ENCODE assay signal across 7 cellular contexts in the genomic region with DNA sequence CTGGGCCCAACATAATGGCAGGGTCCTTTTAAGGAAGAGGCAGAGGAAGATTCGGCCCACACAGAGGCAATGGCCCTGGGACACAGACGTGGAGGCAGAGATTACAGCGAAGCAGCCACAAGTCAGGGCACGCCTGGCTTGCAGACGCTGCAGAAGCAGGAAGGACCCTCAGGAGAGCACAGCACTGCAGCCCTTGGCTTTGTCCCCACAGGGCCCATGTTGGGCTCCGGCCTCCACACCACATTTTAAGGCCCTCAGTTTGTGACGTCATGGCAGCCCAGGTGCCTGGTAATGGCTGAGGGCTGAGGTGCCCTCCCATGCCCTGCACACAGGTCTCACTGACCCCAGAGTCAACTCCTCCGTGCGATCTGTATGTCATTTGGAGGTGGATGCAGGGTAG.
DNase-seq lines count a peak whose midpoint lies in the region; ATAC-seq, FAIRE-seq and TF ChIP-seq lines count a peak whose summit lies in the region.
"Not testable (repeated sequence)": the region's sequence is repeated elsewhere in the genome, so short reads cannot be mapped to it uniquely, and the experiment has no call there.

No MANE protein-coding gene starts in this region.

- not testable (repeated sequence) for H3K4me1 ChIP-seq in kidney (ENCODE audit: control insufficient read depth in 1 of 2, insufficient read depth in 1 of 2, low read depth in 1 of 2, low read length in 2 of 2); sigmoid colon

- H3K27ac Mint-ChIP-seq in CD4-positive, alpha-beta T cell = peak overlapping the region; percentile 97
- H3K27ac Mint-ChIP-seq in activated naive CD4-positive, alpha-beta T cell treated with anti-CD3 and anti-CD28 coated beads, Interleukin-2, amount 10 ng/mL, durations not matched to agents 7 days and 5 days = peak overlapping the region; percentile 64
- peak overlapping the region; percentile 65 for H3K27ac Mint-ChIP-seq in central memory CD8-positive, alpha-beta T cell (ENCODE audit: low read depth)
- H3K27ac Mint-ChIP-seq in naive thymus-derived CD8-positive, alpha-beta T cell = peak overlapping the region; percentile 68 to 100 (median 100)

- not testable (repeated sequence) for H3K27ac ChIP-seq in CD4-positive, alpha-beta T cell (ENCODE audit: low read depth, low read length); kidney (ENCODE audit: low read depth in 2 of 2, low read length in 2 of 2); sigmoid colon
- H3K27ac ChIP-seq in WERI-Rb-1 = peak overlapping the region; percentile 46

- CTCF ChIA-PET in CD4-positive, alpha-beta T cell (lab: Charles Lee); activated naive CD4-positive, alpha-beta T cell treated with anti-CD3 and anti-CD28 coated beads, Interleukin-2, amount 10 ng/mL, durations not matched to agents 7 days and 5 days (lab: Charles Lee): not testable (repeated sequence)

- H3K27me3 Mint-ChIP-seq in CD4-positive, alpha-beta T cell; activated naive CD4-positive, alpha-beta T cell treated with anti-CD3 and anti-CD28 coated beads, Interleukin-2, amount 10 ng/mL, durations not matched to agents 7 days and 5 days; central memory CD8-positive, alpha-beta T cell; naive thymus-derived CD8-positive, alpha-beta T cell: not testable (repeated sequence)

- 90 to 97% methylated on average over 9 of the region's 9 CpGs for WGBS in sigmoid colon, 2 donors

- DNase-seq in CD4-positive, alpha-beta T cell; activated naive CD4-positive, alpha-beta T cell treated with anti-CD3 and anti-CD28 coated beads, Interleukin-2, amount 10 ng/mL, durations not matched to agents 7 days and 5 days; central memory CD8-positive, alpha-beta T cell (ENCODE audit: low spot score in 2 of 2); naive thymus-derived CD8-positive, alpha-beta T cell: not testable (repeated sequence)
- DNase-seq in WERI-Rb-1 (peak; percentile 42), kidney (peak; percentile 18), sigmoid colon (peak; percentile 41)

- not testable (repeated sequence) for TF ChIP-seq POLR2A in sigmoid colon (IDR thresholded peaks at IDR 0.05)

- H3K4me3 ChIP-seq in WERI-Rb-1 (ENCODE audit: low read depth, low read length); kidney (ENCODE audit: low read length in 2 of 2); sigmoid colon: not testable (repeated sequence)

- not testable (repeated sequence) for H3K36me3 ChIP-seq in WERI-Rb-1; kidney (ENCODE audit: control insufficient read depth in 1 of 2, insufficient read depth in 2 of 2, low read length in 2 of 2); sigmoid colon

- intact Hi-C loops in CD4-positive, alpha-beta T cell (cut with DNase I, micrococcal nuclease); kidney (cut with DNase I); sigmoid colon (cut with DNase I): not testable (repeated sequence)

- not testable (repeated sequence) for H3K27me3 ChIP-seq in CD4-positive, alpha-beta T cell (ENCODE audit: control insufficient read depth, insufficient read depth, low read length); WERI-Rb-1 (ENCODE audit: insufficient read depth, low read depth, severe bottlenecking); sigmoid colon

- peaks cover 44% of the 10 kb centered on the region for H3K4me1 Mint-ChIP-seq in CD4-positive, alpha-beta T cell (ENCODE audit: low read depth)
- H3K4me1 Mint-ChIP-seq in activated naive CD4-positive, alpha-beta T cell treated with anti-CD3 and anti-CD28 coated beads, Interleukin-2, amount 10 ng/mL, durations not matched to agents 7 days and 5 days = peaks cover 59% of the 10 kb centered on the region
- peaks cover 39% of the 10 kb centered on the region for H3K4me1 Mint-ChIP-seq in central memory CD8-positive, alpha-beta T cell
- H3K4me1 Mint-ChIP-seq in naive thymus-derived CD8-positive, alpha-beta T cell = peaks cover 19 to 63% (median 44%) of the 10 kb centered on the region in 4 donors

- POLR2A ChIA-PET in CD4-positive, alpha-beta T cell (lab: Charles Lee); naive thymus-derived CD8-positive, alpha-beta T cell (lab: Charles Lee): not testable (repeated sequence)

- FAIRE-seq in kidney (lab: Jason Lieb, UNC) = not testable (repeated sequence)

- not testable (repeated sequence) for H3K9me3 ChIP-seq in CD4-positive, alpha-beta T cell (ENCODE audit: control insufficient read depth, low read length); WERI-Rb-1 (ENCODE audit: severe bottlenecking); kidney (ENCODE audit: control insufficient read depth in 1 of 2, low read length in 2 of 2); sigmoid colon

- H3K36me3 Mint-ChIP-seq in CD4-positive, alpha-beta T cell (ENCODE audit: low read depth) = peaks cover 22% of the 10 kb centered on the region
- peaks cover 30% of the 10 kb centered on the region for H3K36me3 Mint-ChIP-seq in activated naive CD4-positive, alpha-beta T cell treated with anti-CD3 and anti-CD28 coated beads, Interleukin-2, amount 10 ng/mL, durations not matched to agents 7 days and 5 days
- H3K36me3 Mint-ChIP-seq in central memory CD8-positive, alpha-beta T cell (ENCODE audit: insufficient read depth); naive thymus-derived CD8-positive, alpha-beta T cell: not testable (repeated sequence)

- not testable (repeated sequence) for H3K4me3 Mint-ChIP-seq in CD4-positive, alpha-beta T cell; activated naive CD4-positive, alpha-beta T cell treated with anti-CD3 and anti-CD28 coated beads, Interleukin-2, amount 10 ng/mL, durations not matched to agents 7 days and 5 days; central memory CD8-positive, alpha-beta T cell
- H3K4me3 Mint-ChIP-seq in naive thymus-derived CD8-positive, alpha-beta T cell = peak overlapping the region in 2 of 10 donors; percentile 18 to 24

- H3K9ac ChIP-seq in kidney (ENCODE audit: low read length in 2 of 2) = not testable (repeated sequence)

- not testable (repeated sequence) for ATAC-seq in CD4-positive, alpha-beta T cell (ENCODE audit: poor library complexity); central memory CD8-positive, alpha-beta T cell (replicated peaks; ENCODE audit: extremely low read depth, poor library complexity, severe bottlenecking); naive thymus-derived CD8-positive, alpha-beta T cell

- H3K9me3 Mint-ChIP-seq in CD4-positive, alpha-beta T cell; activated naive CD4-positive, alpha-beta T cell treated with anti-CD3 and anti-CD28 coated beads, Interleukin-2, amount 10 ng/mL, durations not matched to agents 7 days and 5 days; central memory CD8-positive, alpha-beta T cell; naive thymus-derived CD8-positive, alpha-beta T cell: not testable (repeated sequence)

- not testable (repeated sequence) for TF ChIP-seq EP300 in sigmoid colon (IDR thresholded peaks at IDR 0.05)

- not testable (repeated sequence) for TF ChIP-seq CTCF in CD4-positive, alpha-beta T cell (IDR thresholded peaks at IDR 0.05); WERI-Rb-1 (IDR thresholded peaks at IDR 0.05; ENCODE audit: low read depth, low read length); kidney (IDR thresholded peaks at IDR 0.05; ENCODE audit: borderline replicate concordance, extremely low read depth, insufficient read depth); sigmoid colon (IDR thresholded peaks at IDR 0.05)
